32 cellular contexts compared by ENCODE assay signal in the genomic region with DNA sequence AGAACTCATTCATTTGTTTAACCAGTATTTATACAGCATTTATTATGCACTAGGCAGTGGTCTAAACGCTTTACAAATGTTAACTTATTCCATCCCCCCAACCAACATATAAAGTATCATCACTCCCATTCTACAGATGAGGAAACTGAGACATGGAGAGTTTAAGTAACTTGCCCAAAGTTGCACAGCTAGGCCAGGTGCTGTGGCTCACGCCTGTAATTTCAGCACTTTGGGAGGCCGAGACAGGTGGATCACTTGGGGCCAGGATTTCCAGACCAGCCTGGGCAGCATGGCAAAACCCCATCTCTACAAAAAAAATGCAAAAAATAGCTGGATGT.
"Had no signal": no experiment of that assay in that cellular context is flagged by ENCODE, and none has a peak within 500 bp of the region (broad histone marks: within the 10 kb centered on the region; RNA-seq: fewer than 3 reads in every experiment).

No MANE protein-coding gene starts in this region.

- ATAC-seq: activated CD4-positive, alpha-beta T cell treated with anti-CD3 and anti-CD28 coated beads for 36 hours; activated naive CD4-positive, alpha-beta T cell treated with anti-CD3 and anti-CD28 coated beads, Interleukin-2, amount 50 U/mL, for 72 hours; activated T-cell treated with anti-CD3 and anti-CD28 coated beads, Interleukin-2, amount 50 U/mL, for 72 hours; effector memory CD8-positive, alpha-beta T cell; foreskin keratinocyte; gastrocnemius medialis; heart left ventricle had no signal

- DNase-seq: activated CD4-positive, alpha-beta memory T cell treated with anti-CD3 and anti-CD28 coated beads, Interleukin-2, amount 10 ng/mL, durations not matched to agents 7 days and 5 days; activated CD4-positive, alpha-beta T cell treated with anti-CD3 and anti-CD28 coated beads for 36 hours; activated CD4-positive, alpha-beta T cell treated with anti-CD3 and anti-CD28 coated beads, Interleukin-2, amount 10 ng/mL, durations not matched to agents 24 days and 14 days; activated CD4-positive, alpha-beta T cell treated with anti-CD3 and anti-CD28 coated beads, Interleukin-2, amount 50 U/mL, for 4 hours; activated CD4-positive, CD25-positive, alpha-beta regulatory T cell; activated CD4-positive, CD25-positive, alpha-beta regulatory T cell treated with anti-CD3 and anti-CD28 coated beads, Interleukin-2, amount 50 U/mL, for 72 hours; activated CD8-positive, alpha-beta memory T cell treated with anti-CD3 and anti-CD28 coated beads, Interleukin-2, amount 50 U/mL, for 48 hours; activated gamma-delta T cell; activated naive CD4-positive, alpha-beta T cell; activated naive CD4-positive, alpha-beta T cell treated with anti-CD3 and anti-CD28 coated beads, Interleukin-2, amount 10 ng/mL, durations not matched to agents 7 days and 5 days; activated naive CD8-positive, alpha-beta T cell treated with anti-CD3 and anti-CD28 coated beads, Interleukin-2, amount 10 ng/mL, durations not matched to agents 7 days and 5 days; activated T-cell treated with anti-CD3 and anti-CD28 coated beads for 4 hours; activated T-cell treated with anti-CD3 and anti-CD28 coated beads, Interleukin-2, amount 50 U/mL, for 24 hours; activated T-cell treated with anti-CD3 and anti-CD28 coated beads, Interleukin-2, amount 50 U/mL, for 72 hours; central memory CD4-positive, alpha-beta T cell; cerebellar nuclear complex; dorsolateral prefrontal cortex; effector memory CD8-positive, alpha-beta T cell; erythroblast; foreskin keratinocyte; gastrocnemius medialis; glutamatergic neuron; T-helper 2 cell had no signal

- H3K36me3 ChIP-seq: ascending aorta, breast epithelium, cardiac muscle cell, esophagus muscularis mucosa, gastrocnemius medialis, heart left ventricle had no signal

- H3K27ac ChIP-seq: ascending aorta, breast epithelium, cardiac muscle cell, coronary artery, dorsolateral prefrontal cortex, esophagus muscularis mucosa, foreskin keratinocyte, gastrocnemius medialis, heart left ventricle had no signal

- H3K4me3 Mint-ChIP-seq: activated CD4-positive, alpha-beta memory T cell treated with anti-CD3 and anti-CD28 coated beads, Interleukin-2, amount 10 ng/mL, durations not matched to agents 7 days and 5 days; activated CD4-positive, alpha-beta T cell treated with anti-CD3 and anti-CD28 coated beads for 36 hours; activated CD4-positive, alpha-beta T cell treated with anti-CD3 and anti-CD28 coated beads, Interleukin-2, amount 10 ng/mL, durations not matched to agents 24 days and 14 days; activated naive CD4-positive, alpha-beta T cell treated with anti-CD3 and anti-CD28 coated beads, Interleukin-2, amount 10 ng/mL, durations not matched to agents 7 days and 5 days; activated naive CD8-positive, alpha-beta T cell treated with anti-CD3 and anti-CD28 coated beads, Interleukin-2, amount 10 ng/mL, durations not matched to agents 7 days and 5 days; activated T-cell treated with anti-CD3 and anti-CD28 coated beads, Interleukin-2, amount 50 U/mL, for 24 hours; activated T-cell treated with anti-CD3 and anti-CD28 coated beads, Interleukin-2, amount 50 U/mL, for 72 hours; brain; dendritic cell treated with granulocyte-macrophage colony-stimulating factor and Interleukin-4, amounts not matched to agents 40 ng/mL and 50 ng/mL, for 4 days; effector memory CD8-positive, alpha-beta T cell had no signal

- H3K4me1 ChIP-seq: breast epithelium, foreskin keratinocyte had no signal

- H3K4me3 ChIP-seq: ascending aorta, breast epithelium, cardiac muscle cell, coronary artery, dorsolateral prefrontal cortex, esophagus muscularis mucosa, gastrocnemius medialis, heart left ventricle had no signal

- H3K27me3 Mint-ChIP-seq: activated CD4-positive, alpha-beta memory T cell treated with anti-CD3 and anti-CD28 coated beads, Interleukin-2, amount 10 ng/mL, durations not matched to agents 7 days and 5 days; activated CD4-positive, alpha-beta T cell treated with anti-CD3 and anti-CD28 coated beads for 36 hours; activated T-cell treated with anti-CD3 and anti-CD28 coated beads, Interleukin-2, amount 50 U/mL, for 24 hours; effector memory CD8-positive, alpha-beta T cell had no signal

- H3K9me3 Mint-ChIP-seq: activated CD4-positive, alpha-beta memory T cell treated with anti-CD3 and anti-CD28 coated beads, Interleukin-2, amount 10 ng/mL, durations not matched to agents 7 days and 5 days; activated CD4-positive, alpha-beta T cell treated with anti-CD3 and anti-CD28 coated beads, Interleukin-2, amount 10 ng/mL, durations not matched to agents 24 days and 14 days; activated naive CD4-positive, alpha-beta T cell treated with anti-CD3 and anti-CD28 coated beads, Interleukin-2, amount 10 ng/mL, durations not matched to agents 7 days and 5 days; activated naive CD4-positive, alpha-beta T cell treated with anti-CD3 and anti-CD28 coated beads, Interleukin-2, amount 50 U/mL, for 72 hours; activated naive CD8-positive, alpha-beta T cell treated with anti-CD3 and anti-CD28 coated beads, Interleukin-2, amount 10 ng/mL, durations not matched to agents 7 days and 5 days; activated T-cell treated with anti-CD3 and anti-CD28 coated beads, Interleukin-2, amount 50 U/mL, for 24 hours; activated T-cell treated with anti-CD3 and anti-CD28 coated beads, Interleukin-2, amount 50 U/mL, for 72 hours; brain; dendritic cell treated with granulocyte-macrophage colony-stimulating factor and Interleukin-4, amounts not matched to agents 40 ng/mL and 50 ng/mL, for 4 days; effector memory CD8-positive, alpha-beta T cell had no signal

- H3K9me3 ChIP-seq: ascending aorta, breast epithelium, esophagus muscularis mucosa, gastrocnemius medialis, heart left ventricle had no signal

- H3K27me3 ChIP-seq: ascending aorta, breast epithelium, cardiac muscle cell, esophagus muscularis mucosa, foreskin keratinocyte, gastrocnemius medialis, heart left ventricle had no signal

- H3K27ac Mint-ChIP-seq: activated CD4-positive, alpha-beta memory T cell treated with anti-CD3 and anti-CD28 coated beads, Interleukin-2, amount 10 ng/mL, durations not matched to agents 7 days and 5 days; activated CD4-positive, alpha-beta T cell treated with anti-CD3 and anti-CD28 coated beads for 36 hours; activated CD4-positive, alpha-beta T cell treated with anti-CD3 and anti-CD28 coated beads, Interleukin-2, amount 10 ng/mL, durations not matched to agents 24 days and 14 days; activated naive CD4-positive, alpha-beta T cell treated with anti-CD3 and anti-CD28 coated beads, Interleukin-2, amount 10 ng/mL, durations not matched to agents 7 days and 5 days; activated naive CD4-positive, alpha-beta T cell treated with anti-CD3 and anti-CD28 coated beads, Interleukin-2, amount 50 U/mL, for 72 hours; activated naive CD8-positive, alpha-beta T cell treated with anti-CD3 and anti-CD28 coated beads, Interleukin-2, amount 10 ng/mL, durations not matched to agents 7 days and 5 days; activated T-cell treated with anti-CD3 and anti-CD28 coated beads, Interleukin-2, amount 50 U/mL, for 24 hours; activated T-cell treated with anti-CD3 and anti-CD28 coated beads, Interleukin-2, amount 50 U/mL, for 72 hours; dendritic cell treated with granulocyte-macrophage colony-stimulating factor and Interleukin-4, amounts not matched to agents 40 ng/mL and 50 ng/mL, for 4 days had no signal

- H3K36me3 Mint-ChIP-seq: activated naive CD4-positive, alpha-beta T cell treated with anti-CD3 and anti-CD28 coated beads, Interleukin-2, amount 10 ng/mL, durations not matched to agents 7 days and 5 days; activated naive CD4-positive, alpha-beta T cell treated with anti-CD3 and anti-CD28 coated beads, Interleukin-2, amount 50 U/mL, for 72 hours; activated naive CD8-positive, alpha-beta T cell treated with anti-CD3 and anti-CD28 coated beads, Interleukin-2, amount 10 ng/mL, durations not matched to agents 7 days and 5 days; brain had no signal
